8 cellular contexts compared by ENCODE assay signal in the genomic region with DNA sequence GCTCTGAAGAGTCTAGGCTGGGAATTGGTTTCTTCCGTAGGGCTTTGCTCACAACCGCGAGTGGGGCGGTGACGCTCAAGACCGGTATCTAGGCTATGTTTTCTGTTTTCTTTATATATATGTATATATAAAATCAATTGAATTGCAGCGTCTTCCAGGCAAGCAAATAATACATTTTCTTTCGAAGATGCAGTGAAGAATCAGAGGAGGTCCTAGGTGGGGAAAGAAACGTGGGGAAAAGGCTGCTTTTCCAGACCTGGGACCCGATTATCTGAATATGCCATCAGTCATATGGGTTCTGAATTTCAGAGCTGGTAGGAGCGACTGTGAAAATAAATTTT. TPM values are rescaled to one million over a fixed set of nuclear protein-coding genes. Genes with fewer than 3 reads are reported as not detected.
DNase-seq lines count a peak whose midpoint lies in the region; ATAC-seq and TF ChIP-seq lines count a peak whose summit lies in the region.

No MANE protein-coding gene starts in this region.

- H3K4me1 ChIP-seq in HCT116 (ENCODE audit: control insufficient read depth in 1 of 2, insufficient read depth in 2 of 2, low read length in 2 of 2) (peaks cover 0 to 12% of the 10 kb centered on the region in 2 experiments; a peak in 2 of 4 replicates), skeletal muscle tissue (ENCODE audit: control insufficient read depth in 3 of 3, insufficient read depth in 3 of 3, low read length in 3 of 3) (peaks cover 7 to 9% (median 8%) of the 10 kb centered on the region in 3 donors)

- POLR2A ChIA-PET in HCT116 (lab: Charles Lee) = no interaction called here

- no peaks in the 10 kb centered on the region for H3K79me2 ChIP-seq in HCT116 (ENCODE audit: insufficient read depth, low read length)

- H4K20me1 ChIP-seq in HCT116 (ENCODE audit: insufficient read depth) = no peaks in the 10 kb centered on the region

- H3K4me2 ChIP-seq in HCT116 (ENCODE audit: low read length) = peak overlapping the region; percentile 72; the same call in 1 of the 2 replicates

- H3K9me3 ChIP-seq in HCT116 (ENCODE audit: control insufficient read depth in 1 of 2, insufficient read depth in 1 of 2, low read depth in 1 of 2, low read length in 2 of 2) = no peaks in the 10 kb centered on the region
- no peaks in the 10 kb centered on the region for H3K9me3 ChIP-seq in skeletal muscle tissue (ENCODE audit: control insufficient read depth in 3 of 3, low read length in 3 of 3)

- no peak overlapping the region for H3K9ac ChIP-seq in HCT116 (ENCODE audit: low read length)
- H3K9ac ChIP-seq in skeletal muscle tissue (ENCODE audit: low read depth in 1 of 3, low read length in 3 of 3) = peak overlapping the region in 2 of 3 donors; percentile 54 to 55

- peaks cover 49% of the 10 kb centered on the region for H3K27me3 ChIP-seq in HCT116 (ENCODE audit: insufficient read depth, low read length)
- H3K27me3 ChIP-seq in skeletal muscle tissue (ENCODE audit: control insufficient read depth in 3 of 3, insufficient read depth in 3 of 3, low read length in 3 of 3) = no peaks in the 10 kb centered on the region

- H2AFZ ChIP-seq in HCT116 (ENCODE audit: low read depth, low read length, poor library complexity, severe bottlenecking) = no peak overlapping the region

- RAD21 ChIA-PET in HCT116 (lab: Charles Lee; ENCODE audit: low non-redundant PET in 1 of 2, low total read pairs in 2 of 2, uncharacterized antibody in 2 of 2, unreplicated experiment in 2 of 2) = no interaction called here

- H3K36me3 Mint-ChIP-seq in activated T-helper 1 cell treated with anti-CD3 and anti-CD28 coated beads, Interleukin-12 subunit alpha, Interleukin-12 subunit beta, Interleukin-2, Interleukin-4 antibody, amounts not matched to agents 30 ng/mL and 10 ng/mL and 1 ng/mL, durations not matched to agents 14 hours and 24 hours and 36 hours (ENCODE audit: low read depth) = no peaks in the 10 kb centered on the region

- no peak for TF ChIP-seq POLR2A in HCT116 (IDR thresholded peaks at IDR 0.05; ENCODE audit: borderline replicate concordance, extremely low read depth, insufficient read depth, insufficient read length)

- no peaks in the 10 kb centered on the region for H3K36me3 ChIP-seq in HCT116 (ENCODE audit: control insufficient read depth in 1 of 2, insufficient read depth in 2 of 2, low read length in 2 of 2)
- H3K36me3 ChIP-seq in skeletal muscle tissue (ENCODE audit: control insufficient read depth in 3 of 3, insufficient read depth in 3 of 3, low read length in 3 of 3) = no peaks in the 10 kb centered on the region

- intact Hi-C loops in HCT116 (cut with micrococcal nuclease) (no loop called here), sciatic nerve (cut with DNase I) (no loop called here)
- intact Hi-C loops in activated T-helper 1 cell treated with anti-CD3 and anti-CD28 coated beads, Interleukin-12 subunit alpha, Interleukin-12 subunit beta, Interleukin-2, Interleukin-4 antibody, amounts not matched to agents 30 ng/mL and 10 ng/mL and 1 ng/mL, durations not matched to agents 14 hours and 24 hours and 36 hours (cut with micrococcal nuclease) = loop anchor here (10.0 kb wide), 1 partner anchor 422 kb away; a partner anchor contains a TSS

- CTCF ChIA-PET in HCT116 (lab: Charles Lee) = interaction anchor here (0.6 kb wide), 2 partner anchors 9 to 17 kb away, joined by 3 read pairs; no protein-coding TSS in a partner anchor

- DNase-seq in HCT116 (ENCODE audit: low read depth, low spot score) (no peak), sciatic nerve (ENCODE audit: low spot score) (no peak), AML-193 (lab: John Stamatoyannopoulos, UW) (no peak), DMS53 treated with DMSO at 0.1 percent for 48 hours (lab: John Stamatoyannopoulos, UW; ENCODE audit: unreplicated experiment) (no peak)
- no peak for DNase-seq in activated T-helper 1 cell treated with anti-CD3 and anti-CD28 coated beads, Interleukin-12 subunit alpha, Interleukin-12 subunit beta, Interleukin-2, Interleukin-4 antibody, amounts not matched to agents 30 ng/mL and 10 ng/mL and 1 ng/mL, durations not matched to agents 14 hours and 24 hours and 36 hours (ENCODE audit: low spot score)

- TF ChIP-seq CTCF in HCT116 (IDR thresholded peaks at IDR 0.05 in 2 of 3, conservative IDR thresholded peaks at IDR 0.05 in 1 of 3; ENCODE audit: borderline replicate concordance in 1 of 3, insufficient read depth in 1 of 3, low read depth in 2 of 3, low read length in 2 of 3) = no peak

- H3K4me1 Mint-ChIP-seq in activated T-helper 1 cell treated with anti-CD3 and anti-CD28 coated beads, Interleukin-12 subunit alpha, Interleukin-12 subunit beta, Interleukin-2, Interleukin-4 antibody, amounts not matched to agents 30 ng/mL and 10 ng/mL and 1 ng/mL, durations not matched to agents 14 hours and 24 hours and 36 hours (ENCODE audit: low read depth) = peaks cover 24% of the 10 kb centered on the region

- no TSS peak for BruUV-seq in HCT116 (replicated peaks; lab: Mats Ljungman, UMichigan)

- no peak for TF ChIP-seq RAD21 in HCT116 (IDR thresholded peaks at IDR 0.05; ENCODE audit: low read depth)

- H3K27me3 Mint-ChIP-seq in activated T-helper 1 cell treated with anti-CD3 and anti-CD28 coated beads, Interleukin-12 subunit alpha, Interleukin-12 subunit beta, Interleukin-2, Interleukin-4 antibody, amounts not matched to agents 30 ng/mL and 10 ng/mL and 1 ng/mL, durations not matched to agents 14 hours and 24 hours and 36 hours (ENCODE audit: insufficient read depth) = peaks cover 43% of the 10 kb centered on the region

- H3K27ac Mint-ChIP-seq in activated T-helper 1 cell treated with anti-CD3 and anti-CD28 coated beads, Interleukin-12 subunit alpha, Interleukin-12 subunit beta, Interleukin-2, Interleukin-4 antibody, amounts not matched to agents 30 ng/mL and 10 ng/mL and 1 ng/mL, durations not matched to agents 14 hours and 24 hours and 36 hours = no peak overlapping the region

- H3K4me3 ChIP-seq in HCT116 (replicated peaks in 1 of 2; ENCODE audit: low read depth in 1 of 2, low read length in 2 of 2) (no peak overlapping the region), iPS-11a (ENCODE audit: low read depth, low read length) (peak overlapping the region; percentile 87), skeletal muscle tissue (ENCODE audit: low read length in 3 of 3) (peak overlapping the region; percentile 63 to 75 (median 67))

- H3K4me3 Mint-ChIP-seq in activated T-helper 1 cell treated with anti-CD3 and anti-CD28 coated beads, Interleukin-12 subunit alpha, Interleukin-12 subunit beta, Interleukin-2, Interleukin-4 antibody, amounts not matched to agents 30 ng/mL and 10 ng/mL and 1 ng/mL, durations not matched to agents 14 hours and 24 hours and 36 hours = peak overlapping the region; percentile 83

- no peaks in the 10 kb centered on the region for H3K9me3 Mint-ChIP-seq in activated T-helper 1 cell treated with anti-CD3 and anti-CD28 coated beads, Interleukin-12 subunit alpha, Interleukin-12 subunit beta, Interleukin-2, Interleukin-4 antibody, amounts not matched to agents 30 ng/mL and 10 ng/mL and 1 ng/mL, durations not matched to agents 14 hours and 24 hours and 36 hours

- H3K9me2 ChIP-seq in HCT116 (ENCODE audit: insufficient read depth) = no peaks in the 10 kb centered on the region

- H3K27ac ChIP-seq in HCT116 (ENCODE audit: low read depth, low read length) (no peak overlapping the region), skeletal muscle tissue (ENCODE audit: low read depth, low read length) (no peak overlapping the region)

- ATAC-seq in HCT116 (no peak), sciatic nerve (no peak), GM21717 (IDR thresholded peaks at IDR 0.05; ENCODE audit: unreplicated experiment) (no peak)

TF ChIP-seq in HCT116, 20 proteins besides CTCF, POLR2A, EP300 and RAD21 (continues in another document):
- no peak for TF ChIP-seq TCF7L2 (IDR thresholded peaks at IDR 0.05; ENCODE audit: borderline replicate concordance, extremely low read depth, insufficient read depth, insufficient read length)
- TF ChIP-seq ELF1 (IDR thresholded peaks at IDR 0.05; ENCODE audit: borderline replicate concordance, low read depth) = no peak
- TF ChIP-seq FOSL1 (IDR thresholded peaks at IDR 0.05; ENCODE audit: low read depth) = no peak
- TF ChIP-seq, protein P1, sequence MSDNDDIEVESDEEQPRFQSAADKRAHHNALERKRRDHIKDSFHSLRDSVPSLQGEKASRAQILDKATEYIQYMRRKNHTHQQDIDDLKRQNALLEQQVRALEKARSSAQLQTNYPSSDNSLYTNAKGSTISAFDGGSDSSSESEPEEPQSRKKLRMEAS (IDR thresholded peaks at IDR 0.05) = no peak
- no peak for TF ChIP-seq EGR1 (IDR thresholded peaks at IDR 0.05; ENCODE audit: low read depth)
- TF ChIP-seq, protein P2, sequence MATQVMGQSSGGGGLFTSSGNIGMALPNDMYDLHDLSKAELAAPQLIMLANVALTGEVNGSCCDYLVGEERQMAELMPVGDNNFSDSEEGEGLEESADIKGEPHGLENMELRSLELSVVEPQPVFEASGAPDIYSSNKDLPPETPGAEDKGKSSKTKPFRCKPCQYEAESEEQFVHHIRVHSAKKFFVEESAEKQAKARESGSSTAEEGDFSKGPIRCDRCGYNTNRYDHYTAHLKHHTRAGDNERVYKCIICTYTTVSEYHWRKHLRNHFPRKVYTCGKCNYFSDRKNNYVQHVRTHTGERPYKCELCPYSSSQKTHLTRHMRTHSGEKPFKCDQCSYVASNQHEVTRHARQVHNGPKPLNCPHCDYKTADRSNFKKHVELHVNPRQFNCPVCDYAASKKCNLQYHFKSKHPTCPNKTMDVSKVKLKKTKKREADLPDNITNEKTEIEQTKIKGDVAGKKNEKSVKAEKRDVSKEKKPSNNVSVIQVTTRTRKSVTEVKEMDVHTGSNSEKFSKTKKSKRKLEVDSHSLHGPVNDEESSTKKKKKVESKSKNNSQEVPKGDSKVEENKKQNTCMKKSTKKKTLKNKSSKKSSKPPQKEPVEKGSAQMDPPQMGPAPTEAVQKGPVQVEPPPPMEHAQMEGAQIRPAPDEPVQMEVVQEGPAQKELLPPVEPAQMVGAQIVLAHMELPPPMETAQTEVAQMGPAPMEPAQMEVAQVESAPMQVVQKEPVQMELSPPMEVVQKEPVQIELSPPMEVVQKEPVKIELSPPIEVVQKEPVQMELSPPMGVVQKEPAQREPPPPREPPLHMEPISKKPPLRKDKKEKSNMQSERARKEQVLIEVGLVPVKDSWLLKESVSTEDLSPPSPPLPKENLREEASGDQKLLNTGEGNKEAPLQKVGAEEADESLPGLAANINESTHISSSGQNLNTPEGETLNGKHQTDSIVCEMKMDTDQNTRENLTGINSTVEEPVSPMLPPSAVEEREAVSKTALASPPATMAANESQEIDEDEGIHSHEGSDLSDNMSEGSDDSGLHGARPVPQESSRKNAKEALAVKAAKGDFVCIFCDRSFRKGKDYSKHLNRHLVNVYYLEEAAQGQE (IDR thresholded peaks at IDR 0.05; ENCODE audit: low read depth) = no peak
- no peak for TF ChIP-seq YY1 (IDR thresholded peaks at IDR 0.05; ENCODE audit: extremely low read depth, insufficient replicate concordance, low read depth, low read length)

RNA-seq across cellular contexts. Expression of a gene that starts 0.7 kb away (rescaled TPM):
- total RNA-seq in HCT116 (2021; ENCODE audit: unreplicated experiment) (0.07 TPM), skeletal muscle tissue (14.1 TPM), sciatic nerve (25.5 TPM)
- not detected in 2 replicates for polyA plus RNA-seq in HCT116 (2012)
- total RNA-seq in activated T-helper 1 cell treated with anti-CD3 and anti-CD28 coated beads, Interleukin-12 subunit alpha, Interleukin-12 subunit beta, Interleukin-2, Interleukin-4 antibody, amounts not matched to agents 30 ng/mL and 10 ng/mL and 1 ng/mL, durations not matched to agents 14 hours and 24 hours and 36 hours = 0.07 and 0.13 TPM in 2 replicates

Comparison
In these comparisons a context has a peak if more than half of its experiments do, and no peak if none do; other contexts are left out.
1. H3K4me3 ChIP-seq: peak in iPS-11a (single experiment) and skeletal muscle tissue (3 of 3); none in HCT116 (0 of 2).
2. RNA of a gene that starts 0.7 kb away (total RNA-seq): 25.5 TPM in sciatic nerve (single experiment) and 14.1 TPM in skeletal muscle tissue (single experiment); 0.07 to 0.13 TPM in activated T-helper 1 cell treated with anti-CD3 and anti-CD28 coated beads, Interleukin-12 subunit alpha, Interleukin-12 subunit beta, Interleukin-2, Interleukin-4 antibody, amounts not matched to agents 30 ng/mL and 10 ng/mL and 1 ng/mL, durations not matched to agents 14 hours and 24 hours and 36 hours and 0.07 TPM in HCT116 (single experiment); every median in the first group is over 10 times any median in the second.